In genomic region chr1:37237948-37238347, GRCh38 we compare ENCODE assay signal across 17 cellular contexts.
"Had no signal": no experiment of that assay in that cellular context is flagged by ENCODE, and none has a peak within 500 bp of the region (broad histone marks: within the 10 kb centered on the region; RNA-seq: fewer than 3 reads in every experiment).

No MANE protein-coding gene starts in this region.

- DNase-seq: dermis blood vessel endothelial cell; foreskin melanocyte; heart left ventricle; hippocampal formation; kidney glomerular epithelial cell; natural killer cell; ovary; sigmoid colon; stimulated activated CD4-positive, alpha-beta T cell treated with anti-CD3 and anti-CD28 coated beads, Interleukin-2, amount 100 ng/mL, for 24 hours; stimulated activated CD4-positive, alpha-beta T cell treated with anti-CD3 and anti-CD28 coated beads, Interleukin-4, amount 100 ng/mL, for 4 hours; stimulated activated naive CD4-positive, alpha-beta T cell treated with Interleukin-2 at 50 U/mL for 16 hours; trophoblast cell had no signal

- H3K4me2 ChIP-seq: neural progenitor cell had no signal

- FAIRE-seq: colon had no signal

- H3K9me3 ChIP-seq: ovary, right atrium auricular region, sigmoid colon had no signal

- H3K9me3 Mint-ChIP-seq: mesothelial cell of epicardium, natural killer cell, neural progenitor cell had no signal

- H3K27me3 ChIP-seq: neural progenitor cell, ovary, right atrium auricular region had no signal

- H3K4me3 ChIP-seq: heart left ventricle, neural progenitor cell, ovary, right atrium auricular region, sigmoid colon, skin epidermis had no signal

- H3K36me3 ChIP-seq: heart left ventricle, neural progenitor cell, ovary, right atrium auricular region, sigmoid colon had no signal

- H3K4me1 ChIP-seq: heart left ventricle, right atrium auricular region, sigmoid colon had no signal

- ATAC-seq: heart left ventricle, natural killer cell had no signal

- H3K27ac ChIP-seq: heart left ventricle, neural progenitor cell, ovary, right atrium auricular region, sigmoid colon, skin epidermis had no signal

- H3K9ac ChIP-seq: neural progenitor cell had no signal

- H3K4me3 Mint-ChIP-seq: mesothelial cell of epicardium, natural killer cell, neural progenitor cell had no signal

- H2AFZ ChIP-seq: neural progenitor cell had no signal

- H3K4me1 Mint-ChIP-seq: mesothelial cell of epicardium, natural killer cell had no signal

- H3K27ac Mint-ChIP-seq: mesothelial cell of epicardium, natural killer cell, neural progenitor cell had no signal
